In genomic region chr16:22190169-22191088, GRCh38 we compare ENCODE assay signal across 8 cellular contexts. TPM values are rescaled to one million over a fixed set of nuclear protein-coding genes. Genes with fewer than 3 reads are reported as not detected.
DNase-seq lines count a peak whose midpoint lies in the region; ATAC-seq and TF ChIP-seq lines count a peak whose summit lies in the region.

No MANE protein-coding gene starts in this region.

- H3K4me1 ChIP-seq in endocrine pancreas (ENCODE audit: control insufficient read depth, insufficient read depth, low read length) (peaks cover 10% of the 10 kb centered on the region), mesodermal cell (ENCODE audit: control insufficient read depth, insufficient read depth, low read length, poor library complexity, severe bottlenecking) (peaks cover 8% of the 10 kb centered on the region)

- H3K27me3 ChIP-seq in endocrine pancreas (ENCODE audit: control insufficient read depth, insufficient read depth, low read length), result no peaks in the 10 kb centered on the region

- H3K9me3 ChIP-seq in endocrine pancreas (ENCODE audit: control insufficient read depth, low read length) (no peaks in the 10 kb centered on the region), mesodermal cell (ENCODE audit: control insufficient read depth, low read length) (no peaks in the 10 kb centered on the region)

- WGBS in mesodermal cell (ENCODE audit: insufficient coverage in 2 of 2), 2 experiments, result 1% methylated on average over 67 to 72 of the region's 79 CpGs

- H3K4me1 Mint-ChIP-seq in Calu3 (ENCODE audit: low read depth, unreplicated experiment), result peaks cover 55% of the 10 kb centered on the region

- intact Hi-C loops in Calu3 (cut with micrococcal nuclease; ENCODE audit: unreplicated experiment), result no loop called here

- peak overlapping the region; percentile 54 for H3K4me3 ChIP-seq in endocrine pancreas (ENCODE audit: control insufficient read depth, insufficient read depth, low read length)
- H3K4me3 ChIP-seq in mesodermal cell (ENCODE audit: extremely low read depth, insufficient read depth, low read length, poor library complexity, severe bottlenecking), result peak overlapping the region; percentile 59

- BruUV-seq in Calu3 (replicated peaks; lab: Mats Ljungman, UMichigan), result no TSS peak

- peak overlapping the region; percentile 77 for H3K4me3 Mint-ChIP-seq in Calu3 (ENCODE audit: low read depth, unreplicated experiment)

- no peak for TF ChIP-seq CTCF in Calu3 (IDR thresholded peaks at IDR 0.05; ENCODE audit: unreplicated experiment)

- ATAC-seq in GM21390 (IDR thresholded peaks at IDR 0.05; ENCODE audit: unreplicated experiment), result peak; percentile 62

- H3K36me3 ChIP-seq in endocrine pancreas (ENCODE audit: control insufficient read depth, insufficient read depth, low read length) (no peaks in the 10 kb centered on the region), mesodermal cell (ENCODE audit: control insufficient read depth, insufficient read depth, low read length) (no peaks in the 10 kb centered on the region)

- peaks cover 3% of the 10 kb centered on the region for H3K9me3 Mint-ChIP-seq in Calu3 (ENCODE audit: low read depth, unreplicated experiment)

- H3K27ac ChIP-seq in mesodermal cell (ENCODE audit: low read depth, low read length, severe bottlenecking), result peak overlapping the region; percentile 83

- CTCF ChIA-PET in Calu3 (lab: Charles Lee), result interaction anchor here (0.5 to 1.5 kb wide), 7 partner anchors 13 to 1357 kb away, joined by 3 to 5 read pairs (median 3); partner anchors contain the start of gene POLR3E

- peaks cover 47% of the 10 kb centered on the region for H3K36me3 Mint-ChIP-seq in Calu3 (ENCODE audit: insufficient read depth, unreplicated experiment)

- H3K27ac Mint-ChIP-seq in Calu3 (ENCODE audit: unreplicated experiment), result peak overlapping the region; percentile 78

- H3K27me3 Mint-ChIP-seq in Calu3 (ENCODE audit: unreplicated experiment), result peaks cover 4% of the 10 kb centered on the region

- DNase-seq in Calu3 (peak; percentile 100), HUDEP-2 (lab: John Stamatoyannopoulos, UW; ENCODE audit: unreplicated experiment in 76 of 76) (peak; percentile 76 to 100 (median 99)), NOMO-1 treated with dmso at 0.1 percent for 144 hours (lab: John Stamatoyannopoulos, UW; ENCODE audit: unreplicated experiment) (peak; percentile 100)
- DNase-seq in activated CD8-positive, alpha-beta memory T cell treated with anti-CD3 and anti-CD28 coated beads, Interleukin-2, amount 50 U/mL, for 1 hour (ENCODE audit: extremely low read depth), result peak; percentile 99
- peak; percentile 98 for DNase-seq in stimulated activated CD8-positive, alpha-beta memory T cell treated with anti-CD3 and anti-CD28 coated beads, Interleukin-15, amount 100 ng/mL, for 24 hours (ENCODE audit: low read depth)

- peak overlapping the region; percentile 58 for H3K9ac ChIP-seq in endocrine pancreas (ENCODE audit: control insufficient read depth, insufficient read depth, low read length)

RNA-seq across cellular contexts. Expression of gene EEF2K, which starts 15.6 kb away (rescaled TPM):
- total RNA-seq in Calu3 (2022), result 25.8 and 31.8 TPM in 2 replicates
- polyA plus RNA-seq in mesodermal cell (2013, experiment 1 of 2), result 9.4 TPM
- 8.9 TPM for polyA plus RNA-seq in mesodermal cell (2013, experiment 2 of 2)

RNA-seq across cellular contexts. Expression of gene SDR42E2, which starts 28.1 kb away (rescaled TPM):
- not detected in 2 replicates for total RNA-seq in Calu3 (2022)
- polyA plus RNA-seq in mesodermal cell (2013, experiment 1 of 2), result 0.11 TPM
- polyA plus RNA-seq in mesodermal cell (2013, experiment 2 of 2), result not detected

Comparison
In these comparisons a context has a peak if more than half of its experiments do, and no peak if none do; other contexts are left out.
1. Peak in every context shown above with its lines: DNase-seq, ATAC-seq, H3K4me3 ChIP-seq and H3K27ac ChIP-seq.